ENCODE assay signal across 9 cellular contexts in the genomic region with DNA sequence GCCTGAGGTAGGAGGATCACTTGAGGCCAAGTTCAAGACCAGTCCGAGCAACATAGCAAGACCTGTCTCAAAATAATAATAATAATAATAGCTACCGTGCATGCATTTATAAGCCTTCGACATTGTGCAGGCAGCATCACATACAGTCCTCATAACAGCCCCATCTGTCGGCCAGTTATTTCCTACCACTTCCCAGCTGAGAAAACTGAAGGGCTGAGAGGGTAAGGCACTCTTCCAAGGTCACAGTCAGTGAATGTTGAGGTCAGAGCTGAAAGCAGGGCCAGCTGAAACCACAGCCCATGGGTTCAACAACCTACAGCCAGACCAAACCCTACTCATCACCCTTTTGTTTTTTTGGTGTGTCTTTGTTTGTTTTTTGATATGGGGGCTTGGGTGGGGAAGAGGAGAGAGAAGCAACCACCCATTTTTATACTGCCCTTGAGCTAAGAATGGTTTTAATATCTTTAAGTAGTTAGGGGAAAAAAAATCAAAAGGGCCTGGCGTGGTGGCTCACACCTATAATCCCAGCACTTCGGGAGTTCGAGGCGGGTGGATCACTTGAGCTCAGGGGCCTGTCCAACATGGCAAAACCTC. TPM values are rescaled to one million over a fixed set of nuclear protein-coding genes. Genes with fewer than 3 reads are reported as not detected.
A peak's percentile ranks its signal among the peaks of the same experiment; 100 is the strongest.
DNase-seq lines count a peak whose midpoint lies in the region; ATAC-seq, FAIRE-seq and TF ChIP-seq lines count a peak whose summit lies in the region.
"Had no signal": no experiment of that assay in that cellular context is flagged by ENCODE, and none has a peak within 500 bp of the region (broad histone marks: within the 10 kb centered on the region; RNA-seq: fewer than 3 reads in every experiment).

No MANE protein-coding gene starts in this region.

- H3K27ac ChIP-seq in GM12878 (ENCODE audit: control insufficient read depth, insufficient read depth) = no peak overlapping the region

- H3K36me3 ChIP-seq in GM12878 (ENCODE audit: control insufficient read depth in 2 of 2, insufficient read depth in 2 of 2, low read length in 1 of 2) = no peaks in the 10 kb centered on the region

- no peak for TF ChIP-seq EP300 in GM12878 (IDR thresholded peaks at IDR 0.05; ENCODE audit: borderline replicate concordance in 1 of 2, control insufficient read depth in 1 of 2, low read depth in 2 of 2, low read length in 2 of 2)

- no peaks in the 10 kb centered on the region for H4K20me1 ChIP-seq in GM12878 (ENCODE audit: control insufficient read depth, insufficient read depth)

- no TSS peak for BruUV-seq in GM12878 (replicated peaks; lab: Mats Ljungman, UMichigan)

- in situ Hi-C loops in GM12878 (cut with MboI) = no loop called here

- intact Hi-C loops in GM12878 (cut with micrococcal nuclease; ENCODE audit: unreplicated experiment) = loop anchor here (1.0 kb wide), 1 partner anchor 19 kb away; no protein-coding TSS in a partner anchor
- intact Hi-C loops in left colon (cut with DNase I, micrococcal nuclease) = no loop called here
- intact Hi-C loops in posterior vena cava (cut with DNase I) = no loop called here

- FAIRE-seq in A204.1 (lab: Jason Lieb, UNC) = peak; percentile 27
- peak; percentile 90 for FAIRE-seq in GM12878 (lab: Jason Lieb, UNC)
- FAIRE-seq: endometrium had no signal

- H3K79me2 ChIP-seq in GM12878 (ENCODE audit: control insufficient read depth, insufficient read depth, low read length) = no peaks in the 10 kb centered on the region

- peak; percentile 43 for DNase-seq in EL
- DNase-seq in NCI-H1694 treated with DMSO at 0.1 percent for 48 hours (lab: John Stamatoyannopoulos, UW) = peak; percentile 68
- no peak for DNase-seq in GM12878 (ENCODE audit: low read depth, low spot score)
- peak; percentile 38 to 44 for DNase-seq in left colon
- DNase-seq in NCI-H187 treated with DMSO at 0.1 percent for 48 hours (lab: John Stamatoyannopoulos, UW) = no peak
- DNase-seq in posterior vena cava (ENCODE audit: low spot score) = no peak

- CTCF ChIA-PET in GM12878 (lab: Yijun Ruan, JAX) = interaction anchor here (0.6 to 12.8 kb wide), 42 partner anchors 9 to 522 kb away, joined by 3 to 287 read pairs (median 4); a partner anchor contains a TSS

- 43% methylated on average over 8 of the region's 8 CpGs for WGBS in GM12878 (ENCODE audit: insufficient coverage, insufficient replicate concordance, low lambda C conversion rate, missing lambda C conversion rate)

- no peaks in the 10 kb centered on the region for H3K4me1 ChIP-seq in GM12878 (ENCODE audit: control insufficient read depth, insufficient read depth, low read length)

- TF ChIP-seq RAD21 in GM12878 (IDR thresholded peaks at IDR 0.05; ENCODE audit: insufficient read depth, low read depth, low read length) = peak; percentile 58

- no peak for TF ChIP-seq POLR2A in GM12878 (IDR thresholded peaks at IDR 0.05; ENCODE audit: low read depth, low read length)

- SMC1A ChIA-PET in GM12878 (lab: Charles Lee; ENCODE audit: uncharacterized antibody, unreplicated experiment) = interaction anchor here (0.9 to 4.2 kb wide), 17 partner anchors 9 to 180 kb away, joined by 3 to 103 read pairs (median 5); a partner anchor contains a TSS

- H3K4me2 ChIP-seq in GM12878 (ENCODE audit: control insufficient read depth, insufficient read depth) = no peak overlapping the region

- ATAC-seq in GM12878 (peak; percentile 94), left colon (peak; percentile 81), GM21619 (IDR thresholded peaks at IDR 0.05; ENCODE audit: unreplicated experiment) (no peak)

- H3K9me3 ChIP-seq in GM12878 (replicated peaks; ENCODE audit: control insufficient read depth, insufficient read depth, low read length) = no peaks in the 10 kb centered on the region

- no peaks in the 10 kb centered on the region for H3K27me3 ChIP-seq in GM12878 (replicated peaks in 1 of 2; ENCODE audit: control insufficient read depth in 2 of 2, insufficient read depth in 2 of 2, low read length in 1 of 2)

- no peak overlapping the region for H3K4me3 ChIP-seq in GM12878

- H2AFZ ChIP-seq in GM12878 (ENCODE audit: control insufficient read depth, low read depth, low read length) = no peak overlapping the region

- peak; percentile 51 to 64 (median 62) for TF ChIP-seq CTCF in GM12878 (IDR thresholded peaks at IDR 0.05 in 2 of 3, conservative IDR thresholded peaks at IDR 0.05 in 1 of 3; ENCODE audit: control insufficient read depth in 2 of 3, extremely low read depth in 1 of 3, insufficient read depth in 1 of 3, low read depth in 3 of 3, low read length in 3 of 3)

- RAD21 ChIA-PET in GM12878 (lab: Charles Lee; ENCODE audit: unreplicated experiment) = interaction anchor here (0.8 to 12.3 kb wide), 14 partner anchors 13 to 247 kb away, joined by 3 to 163 read pairs (median 4); a partner anchor contains a TSS

- H3K9ac ChIP-seq in GM12878 (ENCODE audit: control insufficient read depth, insufficient read depth, low read length) = no peak overlapping the region

- POLR2A ChIA-PET in GM12878 (lab: Charles Lee) = interaction anchor here (1.3 to 2.1 kb wide), 4 partner anchors 11 to 19 kb away, joined by 4 to 9 read pairs (median 7); no protein-coding TSS in a partner anchor

TF ChIP-seq in GM12878, 131 proteins besides CTCF, POLR2A, EP300 and RAD21 (continues in another document):
- no peak for TF ChIP-seq WRNIP1 (IDR thresholded peaks at IDR 0.05; ENCODE audit: borderline replicate concordance, low read depth, low read length)
- TF ChIP-seq CBX5 (IDR thresholded peaks at IDR 0.05; ENCODE audit: low read depth) = no peak
- no peak for TF ChIP-seq PML (IDR thresholded peaks at IDR 0.05; ENCODE audit: low read length)
- no peak for TF ChIP-seq ZZZ3 (IDR thresholded peaks at IDR 0.05; ENCODE audit: control insufficient read depth, insufficient read length, low read depth)
- TF ChIP-seq CBFB (IDR thresholded peaks at IDR 0.05; ENCODE audit: low read depth) = no peak
- TF ChIP-seq SMC3 (IDR thresholded peaks at IDR 0.05; ENCODE audit: borderline replicate concordance, low read length) = peak; percentile 63; the same call in 1 of the 2 replicates

RNA-seq across cellular contexts. Expression of a gene that starts 16.8 kb away (rescaled TPM):
- total RNA-seq in GM12878 (2013; cell fraction: nucleolus; rRNA removed) = 27.6 and 44.1 TPM in 2 replicates
- total RNA-seq in GM12878 (2014; rRNA removed) = 23.5 and 26.5 TPM in 2 replicates
- total RNA-seq in GM12878 (2014; rRNA removed; fragmentation: Illumina TruSeq; extraction: Trizol) = 15.9 and 21.9 TPM in 2 replicates
- 56.1 and 57.9 TPM in 2 replicates for total RNA-seq in GM12878 (2021)
- 10.8 TPM for polyA plus RNA-seq in GM12878 (2011; ENCODE audit: low read depth)
- polyA plus RNA-seq in GM12878 (2011; rRNA removed) = 33.3 and 73.2 TPM in 2 replicates
- polyA plus RNA-seq in GM12878 (2011; cell fraction: cytosol; rRNA removed) = 73.7 and 83.9 TPM in 2 replicates
- polyA plus RNA-seq in GM12878 (2011; cell fraction: nucleus; rRNA removed) = 69.1 and 75.9 TPM in 2 replicates
- polyA plus RNA-seq in GM12878 (2012) = 22.0 and 26.6 TPM in 2 replicates
- 21.9 and 36.4 TPM in 2 replicates for polyA plus RNA-seq in GM12878 (2014; fragmentation: Illumina TruSeq; extraction: Trizol)
- polyA plus RNA-seq in GM12878 (2014; fragmentation: Nextera tagmentation; extraction: Ambion mirVana) = 1 to 10 TPM; 1.3 to 2.1 TPM
- 36.2 and 36.3 TPM in 2 replicates for polyA plus RNA-seq in GM12878 (2014; rRNA removed)
- 10 to 100 TPM; 24.5 to 27.5 TPM for polyA plus RNA-seq in GM12878 (2016; fragmentation: Nextera tagmentation; extraction: Ambion mirVana)
- 137 and 139 TPM in 2 replicates for polyA minus RNA-seq in GM12878 (2011; rRNA and poly(A)+ RNA removed)
- 32.7 and 33.5 TPM in 2 replicates for polyA minus RNA-seq in GM12878 (2011; cell fraction: cytosol; rRNA and poly(A)+ RNA removed)
- 38.8 and 49.5 TPM in 2 replicates for polyA minus RNA-seq in GM12878 (2011; cell fraction: nucleus; rRNA and poly(A)+ RNA removed)
- 100 to 1,000 TPM; 138 to 142 TPM for total RNA-seq in left colon
- total RNA-seq in posterior vena cava = 10 to 100 TPM; 50.9 to 68.6 TPM

RNA-seq across cellular contexts. Expression of a gene that starts 52.1 kb away (rescaled TPM):
- total RNA-seq in GM12878 (2013; cell fraction: nucleolus; rRNA removed) = 24.9 and 26.0 TPM in 2 replicates
- total RNA-seq in GM12878 (2014; rRNA removed) = 14.2 and 18.1 TPM in 2 replicates
- total RNA-seq in GM12878 (2014; rRNA removed; fragmentation: Illumina TruSeq; extraction: Trizol) = 11.9 and 13.5 TPM in 2 replicates
- total RNA-seq in GM12878 (2021) = 12.1 and 12.5 TPM in 2 replicates
- polyA plus RNA-seq in GM12878 (2011; ENCODE audit: low read depth) = 15.7 TPM
- polyA plus RNA-seq in GM12878 (2011; rRNA removed) = 51.9 and 59.0 TPM in 2 replicates
- 34.8 and 37.1 TPM in 2 replicates for polyA plus RNA-seq in GM12878 (2011; cell fraction: cytosol; rRNA removed)
- 19.4 and 23.4 TPM in 2 replicates for polyA plus RNA-seq in GM12878 (2011; cell fraction: nucleus; rRNA removed)
- polyA plus RNA-seq in GM12878 (2012) = 17.4 and 18.1 TPM in 2 replicates
- polyA plus RNA-seq in GM12878 (2014; fragmentation: Illumina TruSeq; extraction: Trizol) = 10.3 and 13.8 TPM in 2 replicates
- polyA plus RNA-seq in GM12878 (2014; fragmentation: Nextera tagmentation; extraction: Ambion mirVana) = 1 to 10 TPM; 3.1 to 5.2 TPM
- 15.4 and 17.2 TPM in 2 replicates for polyA plus RNA-seq in GM12878 (2014; rRNA removed)
- 1 to 10 TPM; 7.7 to 8.0 TPM for polyA plus RNA-seq in GM12878 (2016; fragmentation: Nextera tagmentation; extraction: Ambion mirVana)
- polyA minus RNA-seq in GM12878 (2011; rRNA and poly(A)+ RNA removed) = 18.0 and 20.8 TPM in 2 replicates
- 10.0 and 10.5 TPM in 2 replicates for polyA minus RNA-seq in GM12878 (2011; cell fraction: cytosol; rRNA and poly(A)+ RNA removed)
- polyA minus RNA-seq in GM12878 (2011; cell fraction: nucleus; rRNA and poly(A)+ RNA removed) = 10.6 and 13.4 TPM in 2 replicates
- total RNA-seq in left colon = 10 to 100 TPM; 17.8 to 20.0 TPM
- total RNA-seq in posterior vena cava = 10 to 100 TPM; 21.7 to 21.8 TPM

RNA-seq across cellular contexts. Expression of a gene that starts 52.5 kb away (rescaled TPM):
- total RNA-seq in GM12878 (2013; cell fraction: nucleolus; rRNA removed) = 16.2 and 18.2 TPM in 2 replicates
- 12.6 and 14.8 TPM in 2 replicates for total RNA-seq in GM12878 (2014; rRNA removed)
- 10.9 and 14.4 TPM in 2 replicates for total RNA-seq in GM12878 (2014; rRNA removed; fragmentation: Illumina TruSeq; extraction: Trizol)
- total RNA-seq in GM12878 (2021) = 15.4 and 16.6 TPM in 2 replicates
- polyA plus RNA-seq in GM12878 (2011; ENCODE audit: low read depth) = 13.1 TPM
- polyA plus RNA-seq in GM12878 (2011; rRNA removed) = 29.5 and 34.7 TPM in 2 replicates
- polyA plus RNA-seq in GM12878 (2011; cell fraction: cytosol; rRNA removed) = 12.5 and 17.6 TPM in 2 replicates
- polyA plus RNA-seq in GM12878 (2011; cell fraction: nucleus; rRNA removed) = 8.6 and 12.3 TPM in 2 replicates
- 12.0 and 12.7 TPM in 2 replicates for polyA plus RNA-seq in GM12878 (2012)
- 16.0 and 24.1 TPM in 2 replicates for polyA plus RNA-seq in GM12878 (2014; fragmentation: Illumina TruSeq; extraction: Trizol)
- 10 to 100 TPM; 33.4 to 34.5 TPM for polyA plus RNA-seq in GM12878 (2014; fragmentation: Nextera tagmentation; extraction: Ambion mirVana)
- polyA plus RNA-seq in GM12878 (2014; rRNA removed) = 11.1 and 11.9 TPM in 2 replicates
- 10 to 100 TPM; 26.5 to 30.1 TPM for polyA plus RNA-seq in GM12878 (2016; fragmentation: Nextera tagmentation; extraction: Ambion mirVana)
- polyA minus RNA-seq in GM12878 (2011; rRNA and poly(A)+ RNA removed) = 12.7 and 13.1 TPM in 2 replicates
- 0.94 and 7.8 TPM in 2 replicates for polyA minus RNA-seq in GM12878 (2011; cell fraction: cytosol; rRNA and poly(A)+ RNA removed)
- polyA minus RNA-seq in GM12878 (2011; cell fraction: nucleus; rRNA and poly(A)+ RNA removed) = 7.9 and 12.0 TPM in 2 replicates
- 10 to 100 TPM; 30.0 to 32.0 TPM for total RNA-seq in left colon
- 10 to 100 TPM; 13.6 to 16.3 TPM for total RNA-seq in posterior vena cava

Comparison
In these comparisons a context has a peak if more than half of its experiments do, and no peak if none do; other contexts are left out.
1. DNase-seq: peak in EL (single experiment), NCI-H1694 treated with DMSO at 0.1 percent for 48 hours (single experiment) and left colon (2 of 2); none in GM12878 (single experiment), NCI-H187 treated with DMSO at 0.1 percent for 48 hours (single experiment) and posterior vena cava (single experiment).